ENCODE assay signal across 23 cellular contexts in genomic region chr3:10890665-10891064, GRCh38.
"Had no signal": no experiment of that assay in that cellular context is flagged by ENCODE, and none has a peak within 500 bp of the region (broad histone marks: within the 10 kb centered on the region; RNA-seq: fewer than 3 reads in every experiment).

No MANE protein-coding gene starts in this region.

- ATAC-seq: foreskin keratinocyte, gastroesophageal sphincter, heart left ventricle, left cardiac atrium, left lung, left ventricle myocardium superior, lower lobe of right lung, mucosa of descending colon had no signal

- DNase-seq: dermis blood vessel endothelial cell; dorsolateral prefrontal cortex; effector CD4-positive, alpha-beta T cell; effector memory CD4-positive, alpha-beta T cell; foreskin keratinocyte; heart left ventricle; hypothalamus; immature natural killer cell; islet precursor cell; left cardiac atrium; left lung; left ventricle myocardium superior; lower lobe of right lung; mesenchymal stem cell; mucosa of descending colon; naive B cell had no signal

- H3K79me2 ChIP-seq: hepatocyte had no signal

- H3K4me1 ChIP-seq: esophagus muscularis mucosa, gastroesophageal sphincter, heart left ventricle, lower lobe of right lung had no signal

- H3K4me3 ChIP-seq: coronary artery, dorsolateral prefrontal cortex, esophagus muscularis mucosa, gastroesophageal sphincter, heart left ventricle, hepatocyte, left lung, lower lobe of right lung, mucosa of descending colon had no signal

- H3K27ac ChIP-seq: coronary artery, dorsolateral prefrontal cortex, esophagus muscularis mucosa, foreskin keratinocyte, gastroesophageal sphincter, heart left ventricle, hepatocyte, left lung, lower lobe of right lung had no signal

- H3K36me3 ChIP-seq: esophagus muscularis mucosa, gastroesophageal sphincter, heart left ventricle, left lung, lower lobe of right lung had no signal

- FAIRE-seq: colon, endothelial cell of umbilical vein, frontal cortex had no signal

- H3K27me3 ChIP-seq: dorsolateral prefrontal cortex, foreskin keratinocyte, hepatocyte had no signal

- H2AFZ ChIP-seq: hepatocyte had no signal

- H3K4me2 ChIP-seq: hepatocyte had no signal
